ENCODE assay signal across 1 cellular context in genomic region chr6:33613146-33613793, GRCh38.
TF ChIP-seq lines count a peak whose summit lies in the region.

No MANE protein-coding gene starts in this region.

TF ChIP-seq in HepG2, 621 proteins besides CTCF, POLR2A, EP300 and RAD21 (continued from another document and continues in another):
- no peak for TF ChIP-seq KIAA2018 (CRISPR knock-in tag; IDR thresholded peaks at IDR 0.05; ENCODE audit: borderline replicate concordance)
- no peak for TF ChIP-seq RBM39 (IDR thresholded peaks at IDR 0.05; ENCODE audit: low read depth, low read length, poor library complexity, severe bottlenecking)
- peak; percentile 73 for TF ChIP-seq HDAC1 (CRISPR knock-in tag; IDR thresholded peaks at IDR 0.05)
- TF ChIP-seq SMAD1 (CRISPR knock-in tag; IDR thresholded peaks at IDR 0.05; ENCODE audit: borderline replicate concordance, low read depth): no peak
- peak; percentile 87; the same call in 1 of the 2 replicates for TF ChIP-seq ZBTB43 (CRISPR knock-in tag; conservative IDR thresholded peaks at IDR 0.05)
- peak; percentile 51; the same call in 1 of the 2 replicates for TF ChIP-seq ZNF3 (CRISPR knock-in tag; IDR thresholded peaks at IDR 0.05)
- 0 out of 2 replicates have a peak, but pooled peaks have one; percentile 45 for TF ChIP-seq HINFP (CRISPR knock-in tag; IDR thresholded peaks at IDR 0.05; ENCODE audit: low read depth)
- peak; percentile 59; the same call in 1 of the 2 replicates for TF ChIP-seq ZBTB20 (CRISPR knock-in tag; IDR thresholded peaks at IDR 0.05; ENCODE audit: borderline replicate concordance, low read depth)
- TF ChIP-seq TCF7 (IDR thresholded peaks at IDR 0.05; ENCODE audit: low read depth): peak; percentile 97
- TF ChIP-seq SOX5 (CRISPR knock-in tag; IDR thresholded peaks at IDR 0.05; ENCODE audit: borderline replicate concordance): peak; percentile 70; the same call in 1 of the 2 replicates
- TF ChIP-seq KDM5B (CRISPR knock-in tag; IDR thresholded peaks at IDR 0.05; ENCODE audit: borderline replicate concordance): no peak
- TF ChIP-seq ELF3 (CRISPR knock-in tag; IDR thresholded peaks at IDR 0.05): peak; percentile 61
- TF ChIP-seq DR1 (CRISPR knock-in tag; IDR thresholded peaks at IDR 0.05): peak; percentile 46; the same call in 1 of the 2 replicates
- TF ChIP-seq CEBPG (CRISPR knock-in tag; IDR thresholded peaks at IDR 0.05): peak; percentile 74
- peak; percentile 67 for TF ChIP-seq ZFP36L1 (CRISPR knock-in tag; IDR thresholded peaks at IDR 0.05)
- TF ChIP-seq SRY (CRISPR knock-in tag; IDR thresholded peaks at IDR 0.05): no peak
- TF ChIP-seq SP4 (CRISPR knock-in tag; IDR thresholded peaks at IDR 0.05): peak; percentile 73
- no peak for TF ChIP-seq TOE1 (CRISPR knock-in tag; IDR thresholded peaks at IDR 0.05)
- TF ChIP-seq SNAPC4 (CRISPR knock-in tag; IDR thresholded peaks at IDR 0.05): peak; percentile 58; the same call in 1 of the 2 replicates
- no peak for TF ChIP-seq HNF1A (IDR thresholded peaks at IDR 0.05; ENCODE audit: low read depth)
- peak; percentile 74; the same call in 1 of the 2 replicates for TF ChIP-seq HNF1A (CRISPR knock-in tag; IDR thresholded peaks at IDR 0.05; ENCODE audit: borderline replicate concordance)
- TF ChIP-seq SMC3 (IDR thresholded peaks at IDR 0.05; ENCODE audit: low read length): no peak
- no peak for TF ChIP-seq CREBL2 (CRISPR knock-in tag; IDR thresholded peaks at IDR 0.05; ENCODE audit: borderline replicate concordance)
- peak; percentile 84 for TF ChIP-seq PRDM15 (CRISPR knock-in tag; IDR thresholded peaks at IDR 0.05)
- no peak for TF ChIP-seq EZH2 (conservative IDR thresholded peaks at IDR 0.05; ENCODE audit: low read depth, low read length)
